Comparison of ENCODE assay signal across 13 cellular contexts in genomic region chr4:83358410-83358809, GRCh38. TPM values are rescaled to one million over a fixed set of nuclear protein-coding genes. Genes with fewer than 3 reads are reported as not detected.
DNase-seq lines count a peak whose midpoint lies in the region; ATAC-seq, FAIRE-seq and TF ChIP-seq lines count a peak whose summit lies in the region.
"Had no signal": no experiment of that assay in that cellular context is flagged by ENCODE, and none has a peak within 500 bp of the region (broad histone marks: within the 10 kb centered on the region; RNA-seq: fewer than 3 reads in every experiment).

No MANE protein-coding gene starts in this region.

- peaks cover 27% of the 10 kb centered on the region for H3K4me1 ChIP-seq in A549
- H3K4me1 ChIP-seq in astrocyte (ENCODE audit: insufficient read depth, low read length): peaks cover 21% of the 10 kb centered on the region

- H3K4me2 ChIP-seq in A549 (peak overlapping the region; percentile 58; the same call in 2 of the 3 replicates), astrocyte (ENCODE audit: low read length) (peak overlapping the region; percentile 22)

- no peak for TF ChIP-seq RAD21 in A549 (conservative IDR thresholded peaks at IDR 0.05 in 1 of 2, IDR thresholded peaks at IDR 0.05 in 1 of 2)

- H3K27me3 ChIP-seq in astrocyte (ENCODE audit: insufficient read depth, low read length): no peaks in the 10 kb centered on the region

- no peak overlapping the region for H2AFZ ChIP-seq in astrocyte (ENCODE audit: low read depth, low read length)

- POLR2A ChIA-PET in A549 (lab: Yijun Ruan, JAX): interaction anchor here (0.9 kb wide), 1 partner anchor 74 kb away, joined by 3 read pairs; the partner anchor contains the start of gene COQ2

- H3K4me3 Mint-ChIP-seq in astrocyte (ENCODE audit: unreplicated experiment): no peak overlapping the region

- 5% methylated on average over 1 of the region's 1 CpG for WGBS in A549 (ENCODE audit: missing lambda C conversion rate)

- DNase-seq in A549 (ENCODE audit: low read depth in 1 of 2, low spot score in 1 of 2) (peak; percentile 15 to 37), HK-2 (ENCODE audit: unreplicated experiment) (peak; percentile 24), astrocyte (ENCODE audit: low read depth) (peak; percentile 81), islet precursor cell (peak; percentile 72), SHP77 treated with DMSO at 0.1 percent for 48 hours (lab: John Stamatoyannopoulos, UW) (no peak), NK-92 (lab: John Stamatoyannopoulos, UW; ENCODE audit: unreplicated experiment) (no peak)
- DNase-seq: activated CD4-positive, alpha-beta T cell treated with anti-CD3 and anti-CD28 coated beads for 4 hours; activated gamma-delta T cell; GDM1; NCI-H524 had no signal

- H3K27ac Mint-ChIP-seq in astrocyte (ENCODE audit: unreplicated experiment): peak overlapping the region; percentile 98

- no peak overlapping the region for H3K9ac ChIP-seq in astrocyte (ENCODE audit: low read length)

- no peaks in the 10 kb centered on the region for H4K20me1 ChIP-seq in astrocyte (ENCODE audit: insufficient read depth, low read length)

- no peaks in the 10 kb centered on the region for H3K36me3 Mint-ChIP-seq in astrocyte (ENCODE audit: low read depth, unreplicated experiment)

- CTCF ChIA-PET in A549 (lab: Yijun Ruan, JAX): no interaction called here

- TF ChIP-seq CTCF in A549 (IDR thresholded peaks at IDR 0.05) (no peak), astrocyte (IDR thresholded peaks at IDR 0.05; ENCODE audit: insufficient read depth, low read depth, low read length) (no peak)

- no peak overlapping the region for H3K4me3 ChIP-seq in A549
- no peak overlapping the region for H3K4me3 ChIP-seq in astrocyte (ENCODE audit: insufficient read depth, low read depth, low read length)
- H3K4me3 ChIP-seq: skin epidermis had no signal

- H3K9me3 Mint-ChIP-seq in astrocyte (ENCODE audit: unreplicated experiment): no peaks in the 10 kb centered on the region

- peak in 1 of 2 experiments; percentile 64; a peak in 2 of 6 replicates for ATAC-seq in A549
- no peak for ATAC-seq in GM19397 (IDR thresholded peaks at IDR 0.05; ENCODE audit: unreplicated experiment)
- no peak for ATAC-seq in GM18868 (IDR thresholded peaks at IDR 0.05; ENCODE audit: unreplicated experiment)

- no peaks in the 10 kb centered on the region for H3K79me2 ChIP-seq in astrocyte (ENCODE audit: insufficient read depth, low read length)

- FAIRE-seq in A549 (lab: Jason Lieb, UNC) (no peak), astrocyte (lab: Jason Lieb, UNC) (peak; percentile 78)

- H3K4me1 Mint-ChIP-seq in astrocyte (ENCODE audit: low read depth, unreplicated experiment): peaks cover 20% of the 10 kb centered on the region

- no peaks in the 10 kb centered on the region for H3K27me3 Mint-ChIP-seq in astrocyte (ENCODE audit: low read depth, unreplicated experiment)

- TF ChIP-seq POLR2A in A549 (IDR thresholded peaks at IDR 0.05; ENCODE audit: low read length): no peak

- peak overlapping the region; percentile 52 to 75; a peak in 4 of 6 replicates for H3K27ac ChIP-seq in A549
- H3K27ac ChIP-seq in astrocyte (ENCODE audit: low read depth, low read length): peak overlapping the region; percentile 82
- H3K27ac ChIP-seq: skin epidermis had no signal

- no peaks in the 10 kb centered on the region for H3K36me3 ChIP-seq in astrocyte (ENCODE audit: insufficient read depth, low read length)

- no peak for TF ChIP-seq EP300 in A549 (IDR thresholded peaks at IDR 0.05)

- H3K9me3 ChIP-seq in A549: no peaks in the 10 kb centered on the region
- H3K9me3 ChIP-seq in astrocyte (ENCODE audit: insufficient read depth, low read depth, low read length): no peaks in the 10 kb centered on the region

TF ChIP-seq in A549, 52 proteins besides CTCF, POLR2A, EP300 and RAD21:
- TF ChIP-seq CEBPB (IDR thresholded peaks at IDR 0.05) (0 out of 4 replicates have a peak, but pooled peaks of 1 of the 2 experiments have one; percentile 35), ZC3H11A (IDR thresholded peaks at IDR 0.05) (no peak)

RNA-seq across cellular contexts. Expression of gene HPSE, which starts 23.8 kb away (rescaled TPM):
- polyA plus RNA-seq in A549 (2011; rRNA removed) (1.5 and 1.7 TPM in 2 replicates), A549 (2017; fragmentation: RNase III; extraction: RNeasy Plus Mini Kit Qiagen cat#74134 plus additional on column Dnase treatment) (0.72 to 0.94 TPM (median 0.81 TPM) in 3 replicates)
- 0.48 and 0.65 TPM in 2 replicates for polyA plus RNA-seq in A549 (2012; cell fraction: cytosol; rRNA removed)
- polyA plus RNA-seq in A549 (2012; cell fraction: nucleus; rRNA removed): 0.59 and 0.69 TPM in 2 replicates
- 0.39 and 0.70 TPM in 2 replicates for polyA minus RNA-seq in A549 (2011; rRNA and poly(A)+ RNA removed)
- total RNA-seq in astrocyte: 0.75 and 0.94 TPM in 2 replicates

Comparison
In these comparisons a context has a peak if more than half of its experiments do, and no peak if none do; other contexts are left out.
1. DNase-seq: peak in A549 (2 of 2), HK-2 (single experiment), astrocyte (single experiment) and islet precursor cell (single experiment); none in SHP77 treated with DMSO at 0.1 percent for 48 hours (single experiment) and NK-92 (single experiment).